In genomic region chr2:220127311-220127710, GRCh38 we compare ENCODE assay signal across 16 cellular contexts.
DNase-seq lines count a peak whose midpoint lies in the region; FAIRE-seq and TF ChIP-seq lines count a peak whose summit lies in the region.
"Had no signal": no experiment of that assay in that cellular context is flagged by ENCODE, and none has a peak within 500 bp of the region (broad histone marks: within the 10 kb centered on the region; RNA-seq: fewer than 3 reads in every experiment).

No MANE protein-coding gene starts in this region.

- intact Hi-C loops in thyroid gland (cut with DNase I): no loop called here
- intact Hi-C loops in kidney (cut with DNase I): no loop called here

- peak; percentile 28 for DNase-seq in SIG-M5 treated with dmso at 0.1 percent for 504 hours (lab: John Stamatoyannopoulos, UW; ENCODE audit: unreplicated experiment)
- DNase-seq in SIG-M5 (lab: John Stamatoyannopoulos, UW): no peak
- DNase-seq in bronchial epithelial cell (ENCODE audit: low read depth): peak; percentile 80
- peak; percentile 5 for DNase-seq in kidney epithelial cell (ENCODE audit: low read depth)
- no peak for DNase-seq in thyroid gland
- no peak for DNase-seq in kidney
- no peak for DNase-seq in DMS114 treated with DMSO at 0.1 percent for 48 hours (lab: John Stamatoyannopoulos, UW; ENCODE audit: unreplicated experiment)
- no peak for DNase-seq in NCI-H2029 (lab: John Stamatoyannopoulos, UW)
- DNase-seq: 8988T; BE2C; CD8-positive, alpha-beta T cell; NCI-H1694 treated with DMSO at 0.1 percent for 48 hours; NCI-H2171; NCI-H774; SK-N-SH had no signal

- H3K36me3 ChIP-seq in bronchial epithelial cell (ENCODE audit: control insufficient read depth, insufficient read depth, low read length): no peaks in the 10 kb centered on the region
- no peaks in the 10 kb centered on the region for H3K36me3 ChIP-seq in kidney epithelial cell (ENCODE audit: control insufficient read depth, insufficient read depth, low read length)
- H3K36me3 ChIP-seq in thyroid gland: no peaks in the 10 kb centered on the region
- no peaks in the 10 kb centered on the region for H3K36me3 ChIP-seq in kidney (ENCODE audit: control insufficient read depth in 1 of 2, insufficient read depth in 2 of 2, low read length in 2 of 2)
- H3K36me3 ChIP-seq: BE2C had no signal

- 29 to 30% methylated on average over 3 of the region's 3 CpGs for WGBS in thyroid gland, 2 donors

- H3K27me3 ChIP-seq in bronchial epithelial cell (ENCODE audit: control insufficient read depth, insufficient read depth, low read length): no peaks in the 10 kb centered on the region
- H3K27me3 ChIP-seq in kidney epithelial cell (ENCODE audit: control insufficient read depth, insufficient read depth, low read length): no peaks in the 10 kb centered on the region
- no peaks in the 10 kb centered on the region for H3K27me3 ChIP-seq in thyroid gland
- H3K27me3 ChIP-seq: BE2C had no signal

- H3K4me1 ChIP-seq in thyroid gland: peaks cover 6 to 7% of the 10 kb centered on the region in 2 donors
- no peaks in the 10 kb centered on the region for H3K4me1 ChIP-seq in kidney (ENCODE audit: control insufficient read depth in 1 of 2, insufficient read depth in 1 of 2, low read depth in 1 of 2, low read length in 2 of 2)
- H3K4me1 ChIP-seq: BE2C had no signal

- peak; percentile 50 for FAIRE-seq in bronchial epithelial cell (lab: Jason Lieb, UNC)
- no peak for FAIRE-seq in kidney (lab: Jason Lieb, UNC)

- TF ChIP-seq CTCF in bronchial epithelial cell (IDR thresholded peaks at IDR 0.05; ENCODE audit: insufficient read depth, low read length, severe bottlenecking) (no peak), kidney epithelial cell (IDR thresholded peaks at IDR 0.05; ENCODE audit: insufficient read depth, low read length, poor library complexity, severe bottlenecking) (no peak), thyroid gland (IDR thresholded peaks at IDR 0.05) (no peak), kidney (IDR thresholded peaks at IDR 0.05; ENCODE audit: borderline replicate concordance, extremely low read depth, insufficient read depth) (no peak)

- H3K27ac ChIP-seq in thyroid gland (peak overlapping the region in 2 of 3 donors; percentile 25 to 42), kidney (ENCODE audit: low read depth in 2 of 2, low read length in 2 of 2) (no peak overlapping the region)
- H3K27ac ChIP-seq: HL-60 had no signal

- TF ChIP-seq POLR2A in thyroid gland (IDR thresholded peaks at IDR 0.05): no peak

- no peaks in the 10 kb centered on the region for H3K9me3 ChIP-seq in thyroid gland
- H3K9me3 ChIP-seq in kidney (ENCODE audit: control insufficient read depth in 1 of 2, low read length in 2 of 2): peaks cover 0 to 9% of the 10 kb centered on the region in 2 donors
- H3K9me3 ChIP-seq: BE2C, SK-N-SH had no signal

- H3K4me3 ChIP-seq in bronchial epithelial cell (ENCODE audit: low read depth, low read length): no peak overlapping the region
- H3K4me3 ChIP-seq in kidney epithelial cell (ENCODE audit: low read depth, low read length): no peak overlapping the region
- H3K4me3 ChIP-seq in thyroid gland (replicated peaks in 1 of 3): no peak overlapping the region
- H3K4me3 ChIP-seq in kidney (ENCODE audit: low read length in 2 of 2): no peak overlapping the region

- no peak overlapping the region for H3K9ac ChIP-seq in kidney (ENCODE audit: low read length in 2 of 2)
- H3K9ac ChIP-seq: SK-N-SH had no signal

Comparison
In these comparisons a context has a peak if more than half of its experiments do, and no peak if none do; other contexts are left out.
1. DNase-seq: peak in SIG-M5 treated with dmso at 0.1 percent for 504 hours (single experiment), bronchial epithelial cell (single experiment) and kidney epithelial cell (single experiment); none in SIG-M5 (single experiment), thyroid gland (0 of 2), kidney (single experiment), DMS114 treated with DMSO at 0.1 percent for 48 hours (single experiment) and NCI-H2029 (single experiment).
2. H3K27ac ChIP-seq: peak in thyroid gland (2 of 3); none in kidney (0 of 2).